Comparison of ENCODE assay signal across 7 cellular contexts in genomic region chr3:154121236-154122095, GRCh38. TPM values are rescaled to one million over a fixed set of nuclear protein-coding genes. Genes with fewer than 3 reads are reported as not detected.
A peak's percentile ranks its signal among the peaks of the same experiment; 100 is the strongest.
DNase-seq lines count a peak whose midpoint lies in the region; ATAC-seq and TF ChIP-seq lines count a peak whose summit lies in the region.

ARHGEF26 (plus strand) TSS chr3:154121390; CDS start chr3:154121993, 603 bp downstream.

- H3K27me3 Mint-ChIP-seq in activated CD8-positive, alpha-beta T cell treated with anti-CD3 and anti-CD28 coated beads for 36 hours, result peaks cover 63% of the 10 kb centered on the region

- ATAC-seq in GM18517 (IDR thresholded peaks at IDR 0.05; ENCODE audit: unreplicated experiment), result peak; percentile 46
- peak; percentile 60 for ATAC-seq in HG03039 (IDR thresholded peaks at IDR 0.05; ENCODE audit: unreplicated experiment)
- peak; percentile 81 for ATAC-seq in activated CD8-positive, alpha-beta T cell treated with anti-CD3 and anti-CD28 coated beads for 36 hours

- no peak for TF ChIP-seq CTCF in activated CD8-positive, alpha-beta T cell treated with anti-CD3 and anti-CD28 coated beads for 36 hours (IDR thresholded peaks at IDR 0.05)

- H3K4me3 Mint-ChIP-seq in activated CD8-positive, alpha-beta T cell treated with anti-CD3 and anti-CD28 coated beads for 36 hours, result peak within 1 kb of the TSS; percentile 70

- H3K27ac Mint-ChIP-seq in activated CD8-positive, alpha-beta T cell treated with anti-CD3 and anti-CD28 coated beads for 36 hours, result no peak within 1 kb of the TSS

- POLR2A ChIA-PET in activated CD8-positive, alpha-beta T cell treated with anti-CD3 and anti-CD28 coated beads for 36 hours (lab: Charles Lee), result no interaction called here

- H3K36me3 Mint-ChIP-seq in activated CD8-positive, alpha-beta T cell treated with anti-CD3 and anti-CD28 coated beads for 36 hours (ENCODE audit: low read depth), result no peaks in the 10 kb centered on the region

- intact Hi-C loops in activated CD8-positive, alpha-beta T cell treated with anti-CD3 and anti-CD28 coated beads for 36 hours (cut with micrococcal nuclease), result no loop called here

- peak; percentile 45 for DNase-seq in NCI-H446 treated with DMSO at 0.1 percent for 48 hours (lab: John Stamatoyannopoulos, UW)
- peak; percentile 81 for DNase-seq in activated CD8-positive, alpha-beta T cell treated with anti-CD3 and anti-CD28 coated beads for 36 hours
- peak; percentile 39 for DNase-seq in effector CD4-positive, alpha-beta T cell
- DNase-seq in medulla oblongata (ENCODE audit: extremely low spot score), result peak; percentile 83
- DNase-seq in stimulated activated CD4-positive, alpha-beta T cell treated with anti-CD3 and anti-CD28 coated beads, TNF-alpha, amount 100 ng/mL, for 4 hours (ENCODE audit: low read depth in 3 of 3), result peak; percentile 51 to 76 (median 63)

- H3K9me3 Mint-ChIP-seq in activated CD8-positive, alpha-beta T cell treated with anti-CD3 and anti-CD28 coated beads for 36 hours, result no peaks in the 10 kb centered on the region

- CTCF ChIA-PET in activated CD8-positive, alpha-beta T cell treated with anti-CD3 and anti-CD28 coated beads for 36 hours (lab: Charles Lee), result interaction anchor here (0.9 to 1.1 kb wide), 2 partner anchors 19 to 132 kb away, joined by 3 to 4 read pairs; no protein-coding TSS in a partner anchor

- H3K4me1 Mint-ChIP-seq in activated CD8-positive, alpha-beta T cell treated with anti-CD3 and anti-CD28 coated beads for 36 hours (ENCODE audit: low read depth), result peaks cover 20% of the 10 kb centered on the region

RNA-seq across cellular contexts. Expression of gene ARHGEF26, which starts in this region (rescaled TPM):
- not detected for total RNA-seq in activated CD8-positive, alpha-beta T cell treated with anti-CD3 and anti-CD28 coated beads for 36 hours

Comparison
In these comparisons a context has a peak if more than half of its experiments do, and no peak if none do; other contexts are left out.
1. Peak in every context shown above with its lines: DNase-seq and ATAC-seq.
2. Peak in DNase-seq and ATAC-seq in activated CD8-positive, alpha-beta T cell treated with anti-CD3 and anti-CD28 coated beads for 36 hours; RNA of the gene not detected or under 1 TPM.